8 cellular contexts compared by ENCODE assay signal in the genomic region with DNA sequence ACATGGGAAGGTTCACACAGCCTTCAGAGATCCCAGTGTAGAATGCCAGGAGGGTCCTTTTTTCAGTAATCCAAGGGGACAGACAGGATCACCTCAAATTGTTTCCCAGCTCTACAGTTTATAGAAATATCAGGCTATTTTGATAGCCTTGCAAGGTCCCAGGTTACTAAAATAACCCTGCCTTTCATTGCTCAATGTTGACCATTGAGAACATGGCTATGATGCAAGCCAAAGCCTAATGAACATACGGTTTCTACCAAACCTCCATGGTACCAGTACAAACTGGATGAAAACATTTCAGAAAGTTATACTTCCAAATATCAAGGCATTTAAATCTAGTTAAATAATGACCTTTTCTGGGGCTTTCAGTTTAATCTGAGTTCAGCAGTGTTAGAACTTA.
"Had no signal": no experiment of that assay in that cellular context is flagged by ENCODE, and none has a peak within 500 bp of the region (broad histone marks: within the 10 kb centered on the region; RNA-seq: fewer than 3 reads in every experiment).

No MANE protein-coding gene starts in this region.

- DNase-seq: GDM1, GF-D8 had no signal

- FAIRE-seq: G401.6, GM12878, GM12891, GM12892, GM18507, GM19239 had no signal

- H3K4me3 ChIP-seq: GM12878 had no signal

- ATAC-seq: GM12878 had no signal
